In the genomic region with DNA sequence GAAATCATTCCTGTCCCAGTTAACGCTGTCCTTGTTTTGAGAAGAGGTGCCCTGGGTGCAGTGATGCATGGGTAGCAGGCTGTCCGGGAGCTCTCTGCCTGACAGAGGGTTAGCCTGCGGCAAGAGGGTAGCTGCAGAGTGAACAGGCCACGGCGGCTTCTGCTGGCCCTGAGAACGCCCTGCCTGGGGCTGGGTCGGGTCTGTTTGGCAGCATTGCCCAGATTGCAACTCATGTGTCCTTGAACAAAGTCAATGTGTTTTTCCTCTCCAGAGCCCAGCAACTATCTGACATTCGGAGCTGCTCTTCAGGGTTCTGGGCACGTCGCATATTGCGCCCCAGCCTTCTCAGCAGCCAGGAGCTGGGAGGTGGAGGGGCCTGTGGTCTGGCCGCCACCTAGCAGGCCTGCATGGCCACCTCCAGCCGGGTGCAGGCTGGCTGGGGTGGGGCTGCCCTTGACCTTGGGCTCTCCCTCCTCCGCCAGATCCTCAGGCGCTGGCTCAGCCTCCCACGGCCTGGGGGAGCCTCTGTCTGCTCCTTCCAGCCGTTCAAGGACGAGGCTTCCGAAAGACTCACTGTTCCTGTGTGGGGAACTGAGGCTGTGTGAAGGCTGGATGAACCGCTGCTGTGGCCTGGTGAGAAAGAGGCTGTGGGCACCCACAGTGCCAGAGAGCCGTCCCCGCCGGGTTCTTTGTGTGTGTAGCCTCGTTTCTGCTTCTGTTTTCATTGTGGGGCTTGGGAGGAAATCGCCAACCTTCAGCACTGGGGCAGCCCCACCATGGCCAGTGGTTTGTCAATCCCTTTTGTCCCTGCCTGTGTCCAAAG, we compare ENCODE assay signal across 8 cellular contexts.
DNase-seq lines count a peak whose midpoint lies in the region; ATAC-seq, FAIRE-seq and TF ChIP-seq lines count a peak whose summit lies in the region.
"Not testable (repeated sequence)": the region's sequence is repeated elsewhere in the genome, so short reads cannot be mapped to it uniquely, and the experiment has no call there.

No MANE protein-coding gene starts in this region.

- not testable (repeated sequence) for TF ChIP-seq EP300 in A549 (IDR thresholded peaks at IDR 0.05); tibial nerve (IDR thresholded peaks at IDR 0.05)

- not testable (repeated sequence) for H3K4me2 ChIP-seq in A549

- H3K9me3 ChIP-seq in A549; adrenal gland (replicated peaks in 1 of 3); right atrium auricular region; liver (ENCODE audit: control insufficient read depth in 4 of 4, low read length in 3 of 4); tibial nerve: not testable (repeated sequence)

- ATAC-seq in A549, result not testable (repeated sequence)
- ATAC-seq in Right ventricle myocardium inferior (peak; percentile 32), omental fat pad (ENCODE audit: low FRiP score) (peak; percentile 5), sciatic nerve (peak; percentile 30)

- H3K27ac ChIP-seq in A549 (peak overlapping the region; percentile 35 to 96; a peak in 4 of 6 replicates), adrenal gland (peak overlapping the region; percentile 60 to 87 (median 82)), right atrium auricular region (peak overlapping the region; percentile 82 to 85), liver (ENCODE audit: low read depth in 1 of 2, low read length in 2 of 2) (peak overlapping the region; percentile 94 to 96), tibial nerve (peak overlapping the region in 3 of 4 donors; percentile 30 to 68 (median 65))

- not testable (repeated sequence) for TF ChIP-seq CTCF in A549 (IDR thresholded peaks at IDR 0.05); adrenal gland (IDR thresholded peaks at IDR 0.05); right atrium auricular region (IDR thresholded peaks at IDR 0.05); liver (IDR thresholded peaks at IDR 0.05; ENCODE audit: low read depth, low read length, missing input control); omental fat pad (IDR thresholded peaks at IDR 0.05); tibial nerve (IDR thresholded peaks at IDR 0.05)

- intact Hi-C loops in adrenal gland (cut with DNase I), result loop anchor here in 1 of 2 donors (10.0 kb wide), 1 partner anchor 145 kb away; no protein-coding TSS in a partner anchor
- intact Hi-C loops in Right ventricle myocardium inferior (cut with DNase I), result loop anchor here (5.0 kb wide), 1 partner anchor 143 kb away; no protein-coding TSS in a partner anchor
- intact Hi-C loops in sciatic nerve (cut with DNase I), result not testable (repeated sequence)

- 93% methylated on average over 12 of the region's 25 CpGs for WGBS in A549 (ENCODE audit: missing lambda C conversion rate)
- whole genome bisulfite sequencing in adrenal gland, 4 donors, result 47 to 60% (median 54%) methylated on average over 9 to 24 of the region's 25 CpGs
- 36% methylated on average over 25 of the region's 25 CpGs for WGBS in liver
- 59 to 61% methylated on average over 10 to 17 of the region's 25 CpGs for WGBS in tibial nerve, 2 donors

- TF ChIP-seq RAD21 in A549 (conservative IDR thresholded peaks at IDR 0.05 in 1 of 2, IDR thresholded peaks at IDR 0.05 in 1 of 2), result not testable (repeated sequence)
- TF ChIP-seq RAD21 in liver (IDR thresholded peaks at IDR 0.05), result peak in 1 of 2 donors; percentile 41

- not testable (repeated sequence) for DNase-seq in A549 (ENCODE audit: low read depth in 1 of 2, low spot score in 1 of 2); Right ventricle myocardium inferior (ENCODE audit: missing footprints); right atrium auricular region (ENCODE audit: low spot score); omental fat pad (ENCODE audit: low spot score); sciatic nerve (ENCODE audit: low spot score); tibial nerve (ENCODE audit: low spot score in 2 of 2)
- peak in 5 of 7 donors; percentile 35 to 66 (median 54) for DNase-seq in adrenal gland

- not testable (repeated sequence) for H3K36me3 ChIP-seq in adrenal gland (replicated peaks in 1 of 2); right atrium auricular region; liver (ENCODE audit: control insufficient read depth in 4 of 4, insufficient read depth in 3 of 4, low read depth in 1 of 4, low read length in 3 of 4); tibial nerve

- TF ChIP-seq POLR2A in A549 (IDR thresholded peaks at IDR 0.05; ENCODE audit: low read length); tibial nerve (IDR thresholded peaks at IDR 0.05): not testable (repeated sequence)
- TF ChIP-seq POLR2A in adrenal gland (IDR thresholded peaks at IDR 0.05), result peak in 1 of 2 donors; percentile 29

- H3K4me1 ChIP-seq in A549 (peaks cover 33% of the 10 kb centered on the region), adrenal gland (replicated peaks in 1 of 2) (peaks cover 23 to 28% of the 10 kb centered on the region in 2 donors), right atrium auricular region (peaks cover 0 to 44% of the 10 kb centered on the region in 2 donors), liver (ENCODE audit: control insufficient read depth in 4 of 4, insufficient read depth in 4 of 4, low read length in 3 of 4) (peaks cover 2 to 32% (median 6%) of the 10 kb centered on the region in 4 donors), tibial nerve (peaks cover 0 to 34% (median 11%) of the 10 kb centered on the region in 4 donors)

- H3K4me3 ChIP-seq in A549, adrenal gland, right atrium auricular region, tibial nerve: not testable (repeated sequence)
- peak overlapping the region; percentile 41 to 65 (median 52) for H3K4me3 ChIP-seq in liver (ENCODE audit: low read depth in 1 of 3, low read length in 3 of 3)

- CTCF ChIA-PET in A549 (lab: Yijun Ruan, JAX), result not testable (repeated sequence)

- not testable (repeated sequence) for H3K27me3 ChIP-seq in adrenal gland; right atrium auricular region; liver (ENCODE audit: control insufficient read depth in 4 of 4, insufficient read depth in 4 of 4, low read length in 3 of 4); tibial nerve

- H3K9ac ChIP-seq in liver (ENCODE audit: low read depth in 1 of 2, low read length in 2 of 2), result peak overlapping the region; percentile 60 to 77

- FAIRE-seq in A549 (lab: Jason Lieb, UNC), result not testable (repeated sequence)

- POLR2A ChIA-PET in A549 (lab: Yijun Ruan, JAX), result not testable (repeated sequence)

TF ChIP-seq in liver, 16 proteins besides CTCF, POLR2A, EP300 and RAD21:
- peak in 1 of 2 donors; percentile 31 for TF ChIP-seq HNF4A (conservative IDR thresholded peaks at IDR 0.05)
- TF ChIP-seq SP1 (IDR thresholded peaks at IDR 0.05), result peak; percentile 29
- TF ChIP-seq REST (IDR thresholded peaks at IDR 0.05), result peak; percentile 23
- TF ChIP-seq RXRA (IDR thresholded peaks at IDR 0.05), result peak in 1 of 2 donors; percentile 28
